1 cellular context compared by ENCODE assay signal in the genomic region with DNA sequence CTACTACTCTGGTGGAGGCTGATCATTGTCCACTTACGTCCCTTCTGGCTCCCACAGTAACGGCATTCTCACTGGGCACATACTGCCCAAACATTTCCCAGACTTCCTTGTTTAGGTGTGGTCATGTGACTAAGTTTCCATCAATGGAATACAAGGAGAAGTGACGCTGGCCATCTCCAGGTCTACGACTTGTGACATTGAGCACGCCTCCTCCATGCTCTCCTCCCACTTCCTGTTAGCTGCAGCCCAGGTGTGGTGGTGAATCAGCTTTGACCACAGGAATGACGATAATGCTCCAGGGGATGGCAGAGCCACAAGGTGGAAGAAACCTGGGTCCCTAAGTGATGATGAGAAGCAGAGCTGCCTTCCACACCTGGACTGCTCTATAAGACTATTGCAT.
TF ChIP-seq lines count a peak whose summit lies in the region.

No MANE protein-coding gene starts in this region.

TF ChIP-seq in WTC11, 78 proteins besides CTCF, POLR2A, EP300 and RAD21 (continued from another document):
- TF ChIP-seq NFE2L1 (CRISPR knock-in tag; IDR thresholded peaks at IDR 0.05), result no peak
- TF ChIP-seq, protein P1, sequence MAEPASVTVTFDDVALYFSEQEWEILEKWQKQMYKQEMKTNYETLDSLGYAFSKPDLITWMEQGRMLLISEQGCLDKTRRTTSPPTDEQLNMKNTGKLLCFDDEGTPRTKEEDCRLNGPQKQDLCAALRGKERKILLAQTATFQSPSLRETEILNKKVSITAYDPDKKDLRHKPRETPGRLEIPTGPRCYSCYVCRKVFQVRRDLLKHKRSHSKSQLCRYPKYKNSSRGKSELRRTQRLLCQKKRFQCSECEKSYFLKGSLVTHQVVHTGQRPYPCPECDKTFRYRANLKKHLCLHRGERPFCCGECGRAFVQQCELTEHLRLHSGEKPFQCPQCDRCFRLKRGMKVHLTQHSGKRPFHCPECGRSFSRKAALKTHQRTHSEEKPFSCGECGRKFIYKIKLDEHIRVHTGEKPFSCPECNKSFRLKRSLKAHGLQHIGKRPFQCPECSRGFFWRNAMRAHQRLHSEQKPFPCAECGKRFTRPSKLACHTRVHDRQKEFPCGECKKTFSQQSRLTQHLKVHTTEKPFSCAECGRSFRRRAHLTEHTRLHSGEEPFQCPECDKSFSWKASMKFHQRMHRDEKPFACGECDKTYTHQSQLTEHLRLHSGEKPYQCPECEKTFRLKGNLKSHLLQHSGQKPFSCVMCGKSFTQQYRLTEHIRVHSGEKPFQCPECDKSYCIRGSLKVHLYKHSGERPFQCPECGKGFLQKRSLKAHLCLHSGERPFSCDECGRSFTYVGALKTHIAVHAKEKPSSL (CRISPR knock-in tag; conservative IDR thresholded peaks at IDR 0.05), result no peak
- TF ChIP-seq ZNF671 (CRISPR knock-in tag; IDR thresholded peaks at IDR 0.05), result no peak
TF ChIP-seq in WTC11: peak in this region for 1.
